In genomic region chr5:58544195-58544594, GRCh38 we compare ENCODE assay signal across 27 cellular contexts. TPM values are rescaled to one million over a fixed set of nuclear protein-coding genes. Genes with fewer than 3 reads are reported as not detected.
DNase-seq lines count a peak whose midpoint lies in the region; ATAC-seq and TF ChIP-seq lines count a peak whose summit lies in the region.
"Had no signal": no experiment of that assay in that cellular context is flagged by ENCODE, and none has a peak within 500 bp of the region (broad histone marks: within the 10 kb centered on the region; RNA-seq: fewer than 3 reads in every experiment).

No MANE protein-coding gene starts in this region.

- H2AFZ ChIP-seq in Karpas-422 (ENCODE audit: low read length), result no peak overlapping the region

- DNase-seq in CD14-positive monocyte (ENCODE audit: low spot score) (no peak), Karpas-422 (peak; percentile 89), SIG-M5 (lab: John Stamatoyannopoulos, UW) (peak; percentile 88), lower lobe of right lung (no peak), T-helper 1 cell (no peak)
- no peak for DNase-seq in stimulated activated CD4-positive, alpha-beta T cell treated with anti-CD3 and anti-CD28 coated beads, Interleukin-2, amount 100 ng/mL, for 24 hours
- DNase-seq: activated CD4-positive, CD25-positive, alpha-beta regulatory T cell treated with anti-CD3 and anti-CD28 coated beads, Interleukin-2, amount 50 U/mL, for 72 hours; activated CD8-positive, alpha-beta memory T cell treated with anti-CD3 and anti-CD28 coated beads for 24 hours; activated naive CD8-positive, alpha-beta T cell treated with anti-CD3 and anti-CD28 coated beads, Interleukin-2, amount 10 ng/mL, durations not matched to agents 7 days and 5 days; cortex of kidney; EL; hippocampal formation; islet precursor cell; MG63; NCI-H187; NCI-H510A; ovary; right cardiac atrium had no signal

- H3K9me3 ChIP-seq in Karpas-422 (ENCODE audit: low read length) (no peaks in the 10 kb centered on the region), lower lobe of right lung (no peaks in the 10 kb centered on the region)
- H3K9me3 ChIP-seq: MG63, ovary, SJSA1 had no signal

- no peaks in the 10 kb centered on the region; the same call in 1 of the 2 replicates for H3K9me2 ChIP-seq in Karpas-422 (replicated peaks; ENCODE audit: insufficient read depth, low read length)

- peaks cover 57% of the 10 kb centered on the region for H3K4me1 Mint-ChIP-seq in CD14-positive monocyte
- H3K4me1 Mint-ChIP-seq: stimulated activated effector memory CD8-positive, alpha-beta T cell treated with anti-CD3 and anti-CD28 coated beads, Interleukin-12 subunit alpha, Interleukin-12 subunit beta, amount 100 ng/mL, for 72 hours had no signal

- peak overlapping the region; percentile 92 to 98 (median 93) for H3K27ac Mint-ChIP-seq in CD14-positive monocyte
- H3K27ac Mint-ChIP-seq: activated naive CD8-positive, alpha-beta T cell treated with anti-CD3 and anti-CD28 coated beads, Interleukin-2, amount 10 ng/mL, durations not matched to agents 7 days and 5 days; activated T-helper 1 cell treated with anti-CD3 and anti-CD28 coated beads, Interleukin-12 subunit alpha, Interleukin-12 subunit beta, Interleukin-2, Interleukin-4 antibody, amounts not matched to agents 30 ng/mL and 10 ng/mL and 1 ng/mL, durations not matched to agents 14 hours and 24 hours and 36 hours; brain; stimulated activated effector memory CD8-positive, alpha-beta T cell treated with anti-CD3 and anti-CD28 coated beads, Interleukin-12 subunit alpha, Interleukin-12 subunit beta, amount 100 ng/mL, for 72 hours had no signal

- peak overlapping the region in 1 of 2 donors; percentile 65 for H3K4me3 Mint-ChIP-seq in CD14-positive monocyte
- H3K4me3 Mint-ChIP-seq: activated naive CD8-positive, alpha-beta T cell treated with anti-CD3 and anti-CD28 coated beads, Interleukin-2, amount 10 ng/mL, durations not matched to agents 7 days and 5 days; activated T-helper 1 cell treated with anti-CD3 and anti-CD28 coated beads, Interleukin-12 subunit alpha, Interleukin-12 subunit beta, Interleukin-2, Interleukin-4 antibody, amounts not matched to agents 30 ng/mL and 10 ng/mL and 1 ng/mL, durations not matched to agents 14 hours and 24 hours and 36 hours; brain; stimulated activated effector memory CD8-positive, alpha-beta T cell treated with anti-CD3 and anti-CD28 coated beads, Interleukin-12 subunit alpha, Interleukin-12 subunit beta, amount 100 ng/mL, for 72 hours had no signal

- peaks cover 11 to 28% (median 20%) of the 10 kb centered on the region in 7 donors for H3K9me3 Mint-ChIP-seq in CD14-positive monocyte

- no peaks in the 10 kb centered on the region for H3K79me2 ChIP-seq in Karpas-422 (ENCODE audit: low read length)

- H3K27ac ChIP-seq in Karpas-422 (ENCODE audit: low read length) (peak overlapping the region; percentile 67), lower lobe of right lung (peak overlapping the region; percentile 11)
- H3K27ac ChIP-seq: foreskin keratinocyte, ovary, SJSA1 had no signal

- peak overlapping the region; percentile 60 for H3K4me2 ChIP-seq in Karpas-422 (ENCODE audit: low read depth, low read length, poor library complexity, severe bottlenecking)

- H3K4me3 ChIP-seq in Karpas-422 (ENCODE audit: low read length), result 0 out of 2 replicates have a peak overlapping the region, but pooled peaks have one; percentile 7
- H3K4me3 ChIP-seq in lower lobe of right lung, result no peak overlapping the region
- H3K4me3 ChIP-seq: MG63, ovary, SJSA1 had no signal

- peaks cover 5 to 8% of the 10 kb centered on the region in 2 donors for H3K36me3 Mint-ChIP-seq in CD14-positive monocyte
- H3K36me3 Mint-ChIP-seq: activated naive CD8-positive, alpha-beta T cell treated with anti-CD3 and anti-CD28 coated beads, Interleukin-2, amount 10 ng/mL, durations not matched to agents 7 days and 5 days; brain; stimulated activated effector memory CD8-positive, alpha-beta T cell treated with anti-CD3 and anti-CD28 coated beads, Interleukin-12 subunit alpha, Interleukin-12 subunit beta, amount 100 ng/mL, for 72 hours had no signal

- no peaks in the 10 kb centered on the region for H4K20me1 ChIP-seq in Karpas-422 (ENCODE audit: insufficient read depth, low read depth, low read length)

- H3K27me3 Mint-ChIP-seq in CD14-positive monocyte (ENCODE audit: low read depth in 3 of 3), result no peaks in the 10 kb centered on the region
- H3K27me3 Mint-ChIP-seq: brain had no signal

- H3K36me3 ChIP-seq in Karpas-422 (ENCODE audit: insufficient read depth, low read length), result no peaks in the 10 kb centered on the region
- no peaks in the 10 kb centered on the region for H3K36me3 ChIP-seq in lower lobe of right lung
- H3K36me3 ChIP-seq: MG63, ovary, SJSA1 had no signal

- intact Hi-C loops in CD14-positive monocyte (cut with micrococcal nuclease) (loop anchor here in 1 of 2 donors (5.0 kb wide), 1 partner anchor 37 kb away; no protein-coding TSS in a partner anchor), lower lobe of right lung (cut with DNase I) (no loop called here)

- H3K4me1 ChIP-seq in Karpas-422 (ENCODE audit: low read length), result peaks cover 38% of the 10 kb centered on the region
- peaks cover 14% of the 10 kb centered on the region for H3K4me1 ChIP-seq in lower lobe of right lung
- H3K4me1 ChIP-seq: foreskin keratinocyte, SJSA1 had no signal

- no peak overlapping the region for H3K9ac ChIP-seq in Karpas-422 (ENCODE audit: low read length)

- H3K27me3 ChIP-seq in Karpas-422 (ENCODE audit: low read length) (no peaks in the 10 kb centered on the region), lower lobe of right lung (ENCODE audit: low read depth) (no peaks in the 10 kb centered on the region)
- H3K27me3 ChIP-seq: ovary, SJSA1 had no signal

- TF ChIP-seq CTCF in CD14-positive monocyte (IDR thresholded peaks at IDR 0.05) (no peak), lower lobe of right lung (IDR thresholded peaks at IDR 0.05) (no peak)

- ATAC-seq in lower lobe of right lung, result peak; percentile 80 to 85
- no peak for ATAC-seq in GM19023 (IDR thresholded peaks at IDR 0.05; ENCODE audit: unreplicated experiment)
- no peak for ATAC-seq in HG02973 (IDR thresholded peaks at IDR 0.05; ENCODE audit: unreplicated experiment)
- ATAC-seq: foreskin keratinocyte; right cardiac atrium; stimulated activated effector memory CD8-positive, alpha-beta T cell treated with anti-CD3 and anti-CD28 coated beads, Interleukin-12 subunit alpha, Interleukin-12 subunit beta, amount 100 ng/mL, for 72 hours had no signal

RNA-seq across cellular contexts. Expression of gene RAB3C, which starts 38.7 kb away (rescaled TPM):
- polyA plus RNA-seq in CD14-positive monocyte, result under 1 TPM in 1 of 2 donors, not detected in 1; 0.81 TPM
- total RNA-seq in Karpas-422 (2014; rRNA removed; shearing (Covaris generic); ENCODE audit: low replicate concordance), result not detected in 2 replicates
- total RNA-seq in lower lobe of right lung, result 0.30 TPM
- total RNA-seq: activated naive CD8-positive, alpha-beta T cell treated with anti-CD3 and anti-CD28 coated beads, Interleukin-2, amount 10 ng/mL, durations not matched to agents 7 days and 5 days; activated T-helper 1 cell treated with anti-CD3 and anti-CD28 coated beads, Interleukin-12 subunit alpha, Interleukin-12 subunit beta, Interleukin-2, Interleukin-4 antibody, amounts not matched to agents 30 ng/mL and 10 ng/mL and 1 ng/mL, durations not matched to agents 14 hours and 24 hours and 36 hours; foreskin keratinocyte; mammary epithelial cell; SJSA1 had no signal
- polyA plus RNA-seq: foreskin keratinocyte, mammary epithelial cell had no signal

RNA-seq across cellular contexts. Expression of gene GAPT, which starts 53.0 kb away (rescaled TPM):
- 100 to 1,000 TPM; 103 to 173 TPM for polyA plus RNA-seq in CD14-positive monocyte
- 17.8 and 21.4 TPM in 2 replicates for total RNA-seq in Karpas-422 (2014; rRNA removed; shearing (Covaris generic); ENCODE audit: low replicate concordance)
- 6.5 TPM for total RNA-seq in lower lobe of right lung
- total RNA-seq: activated T-helper 1 cell treated with anti-CD3 and anti-CD28 coated beads, Interleukin-12 subunit alpha, Interleukin-12 subunit beta, Interleukin-2, Interleukin-4 antibody, amounts not matched to agents 30 ng/mL and 10 ng/mL and 1 ng/mL, durations not matched to agents 14 hours and 24 hours and 36 hours; endothelial cell of umbilical vein; foreskin keratinocyte; mammary epithelial cell; SJSA1 had no signal
- polyA plus RNA-seq: endothelial cell of umbilical vein, foreskin keratinocyte, mammary epithelial cell had no signal

Comparison
In these comparisons a context has a peak if more than half of its experiments do, and no peak if none do; other contexts are left out.
1. DNase-seq: peak in Karpas-422 (single experiment) and SIG-M5 (single experiment); none in CD14-positive monocyte (single experiment), lower lobe of right lung (single experiment), T-helper 1 cell (0 of 5) and stimulated activated CD4-positive, alpha-beta T cell treated with anti-CD3 and anti-CD28 coated beads, Interleukin-2, amount 100 ng/mL, for 24 hours (0 of 2).
2. ATAC-seq: peak in lower lobe of right lung (2 of 2); none in GM19023 (single experiment) and HG02973 (single experiment).